ENCODE assay signal across 9 cellular contexts in genomic region chr16:67249178-67249759, GRCh38. TPM values are rescaled to one million over a fixed set of nuclear protein-coding genes. Genes with fewer than 3 reads are reported as not detected.
DNase-seq lines count a peak whose midpoint lies in the region; ATAC-seq and TF ChIP-seq lines count a peak whose summit lies in the region.
"Had no signal": no experiment of that assay in that cellular context is flagged by ENCODE, and none has a peak within 500 bp of the region (broad histone marks: within the 10 kb centered on the region; RNA-seq: fewer than 3 reads in every experiment).

No MANE protein-coding gene starts in this region.

- H3K4me1 Mint-ChIP-seq in MCF 10A (ENCODE audit: insufficient read depth, unreplicated experiment) = peaks cover 27% of the 10 kb centered on the region

- H3K27me3 Mint-ChIP-seq in MCF 10A (ENCODE audit: insufficient read depth, unreplicated experiment) = peaks cover 18% of the 10 kb centered on the region

- DNase-seq in HFF-Myc (ENCODE audit: extremely low read depth, low read depth) = no peak
- DNase-seq in MCF 10A (ENCODE audit: unreplicated experiment) = no peak
- DNase-seq in mucosa of descending colon = peak in 2 of 3 donors; percentile 33 to 59
- no peak for DNase-seq in NCI-H748 (lab: John Stamatoyannopoulos, UW; ENCODE audit: unreplicated experiment)
- no peak for DNase-seq in stimulated activated naive CD4-positive, alpha-beta T cell (lab: John Stamatoyannopoulos, UW)
- DNase-seq in COLO668 (lab: John Stamatoyannopoulos, UW; ENCODE audit: unreplicated experiment) = no peak
- no peak for DNase-seq in stimulated activated CD4-positive, alpha-beta T cell treated with anti-CD3 and anti-CD28 coated beads, Interleukin-1b, Interleukin-23, amount 100 ng/mL, for 48 hours
- DNase-seq: NCI-H510A treated with DMSO at 0.1 percent for 48 hours had no signal

- H3K36me3 Mint-ChIP-seq in MCF 10A (ENCODE audit: insufficient read depth, unreplicated experiment) = no peaks in the 10 kb centered on the region

- peaks cover 14% of the 10 kb centered on the region for H3K79me2 ChIP-seq in ACC112 (ENCODE audit: control insufficient read depth, insufficient read depth, low read length, unreplicated experiment)

- no peaks in the 10 kb centered on the region for H3K9me3 ChIP-seq in mucosa of descending colon

- H3K27ac Mint-ChIP-seq in MCF 10A (ENCODE audit: low read depth, unreplicated experiment) = no peak overlapping the region

- ATAC-seq in mucosa of descending colon = no peak

- POLR2A ChIA-PET in MCF 10A (lab: Yijun Ruan, JAX) = interaction anchor here (0.6 to 3.7 kb wide), 4 partner anchors 9 to 48 kb away, joined by 3 to 45 read pairs (median 3); partner anchors contain the start of gene TMEM208

- peak overlapping the region; percentile 83 for H2AFZ ChIP-seq in ACC112 (ENCODE audit: low read length, unreplicated experiment)

- CTCF ChIA-PET in MCF 10A (lab: Yijun Ruan, JAX) = interaction anchor here (0.6 to 3.1 kb wide), 3 partner anchors 11 to 262 kb away, joined by 3 to 19 read pairs (median 6); no protein-coding TSS in a partner anchor

- no peaks in the 10 kb centered on the region for H3K9me3 Mint-ChIP-seq in MCF 10A (ENCODE audit: unreplicated experiment)

- H3K4me3 ChIP-seq in ACC112 (ENCODE audit: low read depth, low read length) (peak overlapping the region; percentile 83), HFF-Myc (replicated peaks; ENCODE audit: low read depth, low read length) (peak overlapping the region; percentile 72), mucosa of descending colon (no peak overlapping the region)

- peak overlapping the region; percentile 43 for H3K4me3 Mint-ChIP-seq in MCF 10A (ENCODE audit: unreplicated experiment)

- TF ChIP-seq CTCF in HFF-Myc (IDR thresholded peaks at IDR 0.05; ENCODE audit: low read depth, low read length, missing control alignments) = no peak
- no peak for TF ChIP-seq CTCF in MCF 10A (IDR thresholded peaks at IDR 0.05; ENCODE audit: unreplicated experiment)
- TF ChIP-seq CTCF in mucosa of descending colon (IDR thresholded peaks at IDR 0.05) = no peak

- H3K27ac ChIP-seq in ACC112 (ENCODE audit: low read depth, low read length) = no peak overlapping the region

- intact Hi-C loops in MCF 10A (cut with micrococcal nuclease) (no loop called here), mucosa of descending colon (cut with DNase I, micrococcal nuclease) (loop anchor here in 1 of 2 donors (5.0 kb wide), 1 partner anchor 228 kb away; no protein-coding TSS in a partner anchor)

- H3K27me3 ChIP-seq in ACC112 (ENCODE audit: insufficient read depth, low read length) = no peaks in the 10 kb centered on the region

- H3K36me3 ChIP-seq in ACC112 (ENCODE audit: insufficient read depth, low read length) (no peaks in the 10 kb centered on the region), mucosa of descending colon (ENCODE audit: low read depth) (no peaks in the 10 kb centered on the region)

- no TSS peak for BruUV-seq in MCF 10A (replicated peaks; lab: Mats Ljungman, UMichigan)

- H3K4me1 ChIP-seq in ACC112 (ENCODE audit: control insufficient read depth, insufficient read depth, low read length, unreplicated experiment) = peaks cover 28% of the 10 kb centered on the region
- H3K4me1 ChIP-seq in mucosa of descending colon (ENCODE audit: low read depth) = peaks cover 36% of the 10 kb centered on the region

RNA-seq across cellular contexts. Expression of gene SLC9A5, which starts 0.5 kb away (rescaled TPM):
- total RNA-seq in MCF 10A (2022) = 0.40 and 1.4 TPM in 2 replicates
- total RNA-seq in mucosa of descending colon = 1 to 10 TPM; 1.7 to 2.6 (median 1.9) TPM

RNA-seq across cellular contexts. Expression of gene FHOD1, which starts 2.0 kb away (rescaled TPM):
- 12.1 and 14.7 TPM in 2 replicates for total RNA-seq in MCF 10A (2022)
- 10 to 100 TPM; 30.7 to 36.5 (median 34.1) TPM for total RNA-seq in mucosa of descending colon

RNA-seq across cellular contexts. Expression of gene TMEM208, which starts 22.3 kb away (rescaled TPM):
- 44.4 and 55.5 TPM in 2 replicates for total RNA-seq in MCF 10A (2022)
- total RNA-seq in mucosa of descending colon = 10 to 100 TPM; 30.8 to 39.6 (median 36.1) TPM

RNA-seq across cellular contexts. Expression of gene PLEKHG4, which starts 30.1 kb away (rescaled TPM):
- 30.4 and 32.7 TPM in 2 replicates for total RNA-seq in MCF 10A (2022)
- 10 to 100 TPM in 2 of 3 donors, 1 to 10 TPM in 1; 8.0 to 15.4 (median 10.5) TPM for total RNA-seq in mucosa of descending colon

RNA-seq across cellular contexts. Expression of gene ELMO3, which starts 50.3 kb away (rescaled TPM):
- 9.6 and 12.0 TPM in 2 replicates for total RNA-seq in MCF 10A (2022)
- 10 to 100 TPM; 25.4 to 68.0 (median 42.1) TPM for total RNA-seq in mucosa of descending colon

Comparison
In these comparisons a context has a peak if more than half of its experiments do, and no peak if none do; other contexts are left out.
1. DNase-seq: peak in mucosa of descending colon (2 of 3); none in HFF-Myc (single experiment), MCF 10A (single experiment), NCI-H748 (single experiment), stimulated activated naive CD4-positive, alpha-beta T cell (0 of 6), COLO668 (single experiment) and stimulated activated CD4-positive, alpha-beta T cell treated with anti-CD3 and anti-CD28 coated beads, Interleukin-1b, Interleukin-23, amount 100 ng/mL, for 48 hours (single experiment).